In genomic region chr2:150977296-150977695, GRCh38 we compare ENCODE assay signal across 20 cellular contexts.
"Had no signal": no experiment of that assay in that cellular context is flagged by ENCODE, and none has a peak within 500 bp of the region (broad histone marks: within the 10 kb centered on the region; RNA-seq: fewer than 3 reads in every experiment).

No MANE protein-coding gene starts in this region.

- H3K36me3 ChIP-seq: right atrium auricular region, spleen had no signal

- H3K4me1 ChIP-seq: psoas muscle, right atrium auricular region, spleen, testis had no signal

- H3K4me3 ChIP-seq: coronary artery, psoas muscle, right atrium auricular region, spleen, testis had no signal

- H3K27ac ChIP-seq: coronary artery, psoas muscle, right atrium auricular region, spleen, testis had no signal

- ATAC-seq: activated T-cell treated with anti-CD3 and anti-CD28 coated beads, Interleukin-2, amount 50 U/mL, for 72 hours; naive thymus-derived CD4-positive, alpha-beta T cell; psoas muscle had no signal

- FAIRE-seq: islet of Langerhans had no signal

- H3K9me3 ChIP-seq: psoas muscle, right atrium auricular region, spleen, testis had no signal

- H3K27me3 ChIP-seq: right atrium auricular region, spleen, testis had no signal

- DNase-seq: activated CD4-positive, alpha-beta memory T cell treated with anti-CD3 and anti-CD28 coated beads for 36 hours; activated CD4-positive, alpha-beta T cell treated with anti-CD3 and anti-CD28 coated beads for 48 hours; activated CD4-positive, CD25-positive, alpha-beta regulatory T cell; activated effector memory CD4-positive, alpha-beta T cell treated with Interleukin-2 at 50 U/mL for 16 hours; activated naive CD4-positive, alpha-beta T cell treated with anti-CD3 and anti-CD28 coated beads for 36 hours; activated naive CD8-positive, alpha-beta T cell treated with anti-CD3 and anti-CD28 coated beads, Interleukin-2, amount 10 ng/mL, durations not matched to agents 7 days and 5 days; activated T-cell treated with anti-CD3 and anti-CD28 coated beads, Interleukin-2, amount 50 U/mL, for 72 hours; amniotic stem cell; cerebellar nuclear complex; mammary epithelial cell; naive thymus-derived CD4-positive, alpha-beta T cell; psoas muscle; spleen; stimulated activated CD4-positive, alpha-beta T cell treated with anti-CD3 and anti-CD28 coated beads, Interleukin-4, amount 100 ng/mL, for 1 hour; stimulated activated naive CD4-positive, alpha-beta T cell; T1000; testis had no signal
